Comparison of ENCODE assay signal across 2 cellular contexts in the genomic region with DNA sequence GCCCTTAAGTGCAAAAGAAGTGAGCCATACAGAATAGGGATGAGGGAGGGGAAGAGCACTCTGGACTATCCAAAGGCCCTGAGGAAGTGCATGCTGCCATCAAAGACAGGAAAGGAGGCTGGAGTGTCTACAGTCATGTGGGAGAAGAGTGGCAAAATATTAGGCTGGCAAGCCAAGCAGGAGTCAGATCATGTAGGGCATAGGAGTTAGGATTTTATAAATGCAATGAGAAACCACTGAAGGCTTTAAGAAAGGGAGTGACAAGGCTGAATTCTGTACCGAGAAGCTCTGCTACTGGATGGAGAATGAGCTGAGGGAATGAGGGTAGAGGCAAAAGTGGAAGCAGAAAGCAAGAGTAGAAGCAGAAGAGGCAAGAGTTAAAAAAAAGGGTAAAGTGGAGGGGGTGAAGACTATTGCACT.
A peak's percentile ranks its signal among the peaks of the same experiment; 100 is the strongest.
TF ChIP-seq lines count a peak whose summit lies in the region.

No MANE protein-coding gene starts in this region.

TF ChIP-seq in HepG2, 621 proteins besides CTCF, POLR2A, EP300 and RAD21:
- TF ChIP-seq ZNF263 (CRISPR knock-in tag; IDR thresholded peaks at IDR 0.05) = peak; percentile 88
- TF ChIP-seq STAG1 (CRISPR knock-in tag; IDR thresholded peaks at IDR 0.05) = no peak

TF ChIP-seq in K562, 482 proteins besides CTCF, POLR2A, EP300 and RAD21 (continues in another document):
- TF ChIP-seq, protein P1, sequence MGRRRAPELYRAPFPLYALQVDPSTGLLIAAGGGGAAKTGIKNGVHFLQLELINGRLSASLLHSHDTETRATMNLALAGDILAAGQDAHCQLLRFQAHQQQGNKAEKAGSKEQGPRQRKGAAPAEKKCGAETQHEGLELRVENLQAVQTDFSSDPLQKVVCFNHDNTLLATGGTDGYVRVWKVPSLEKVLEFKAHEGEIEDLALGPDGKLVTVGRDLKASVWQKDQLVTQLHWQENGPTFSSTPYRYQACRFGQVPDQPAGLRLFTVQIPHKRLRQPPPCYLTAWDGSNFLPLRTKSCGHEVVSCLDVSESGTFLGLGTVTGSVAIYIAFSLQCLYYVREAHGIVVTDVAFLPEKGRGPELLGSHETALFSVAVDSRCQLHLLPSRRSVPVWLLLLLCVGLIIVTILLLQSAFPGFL (CRISPR knock-in tag; IDR thresholded peaks at IDR 0.05) = no peak
- TF ChIP-seq, protein P2, sequence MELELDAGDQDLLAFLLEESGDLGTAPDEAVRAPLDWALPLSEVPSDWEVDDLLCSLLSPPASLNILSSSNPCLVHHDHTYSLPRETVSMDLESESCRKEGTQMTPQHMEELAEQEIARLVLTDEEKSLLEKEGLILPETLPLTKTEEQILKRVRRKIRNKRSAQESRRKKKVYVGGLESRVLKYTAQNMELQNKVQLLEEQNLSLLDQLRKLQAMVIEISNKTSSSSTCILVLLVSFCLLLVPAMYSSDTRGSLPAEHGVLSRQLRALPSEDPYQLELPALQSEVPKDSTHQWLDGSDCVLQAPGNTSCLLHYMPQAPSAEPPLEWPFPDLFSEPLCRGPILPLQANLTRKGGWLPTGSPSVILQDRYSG (tag; conservative IDR thresholded peaks at IDR 0.05; ENCODE audit: low read depth) = no peak
- TF ChIP-seq GABPB2 (CRISPR knock-in tag; conservative IDR thresholded peaks at IDR 0.05) (no peak), HEY1 (CRISPR knock-in tag; IDR thresholded peaks at IDR 0.05; ENCODE audit: borderline replicate concordance) (no peak), ZNF197 (CRISPR knock-in tag; IDR thresholded peaks at IDR 0.05; ENCODE audit: low read depth) (no peak), OTX1 (CRISPR knock-in tag; IDR thresholded peaks at IDR 0.05) (peak; percentile 78; the same call in 1 of the 2 replicates), CC2D1A (IDR thresholded peaks at IDR 0.05) (0 out of 2 replicates have a peak, but pooled peaks have one; percentile 28), ILF3 (IDR thresholded peaks at IDR 0.05; ENCODE audit: borderline replicate concordance) (no peak), NFRKB (IDR thresholded peaks at IDR 0.05; ENCODE audit: low read depth) (0 out of 2 replicates have a peak, but pooled peaks have one; percentile 37), NCOA4 (IDR thresholded peaks at IDR 0.05; ENCODE audit: partially characterized antibody) (no peak), HOMEZ (CRISPR knock-in tag; IDR thresholded peaks at IDR 0.05) (no peak), MTA3 (IDR thresholded peaks at IDR 0.05; ENCODE audit: borderline replicate concordance) (no peak), SNIP1 (IDR thresholded peaks at IDR 0.05; ENCODE audit: low read depth) (0 out of 2 replicates have a peak, but pooled peaks have one; percentile 19), ARID1B (IDR thresholded peaks at IDR 0.05) (peak; percentile 7; the same call in 1 of the 2 replicates), HLTF (IDR thresholded peaks at IDR 0.05) (peak; percentile 66; the same call in 1 of the 2 replicates), HDGF (IDR thresholded peaks at IDR 0.05) (peak; percentile 83; the same call in 1 of the 2 replicates), FOXJ2 (tag; IDR thresholded peaks at IDR 0.05) (no peak), POU5F1 (IDR thresholded peaks at IDR 0.05; ENCODE audit: borderline replicate concordance, low read depth, low read length, partially characterized antibody) (no peak), ZNF699 (CRISPR knock-in tag; IDR thresholded peaks at IDR 0.05; ENCODE audit: insufficient replicate concordance) (no peak), PPARD (CRISPR knock-in tag; IDR thresholded peaks at IDR 0.05) (no peak), SMAD4 (CRISPR knock-in tag; conservative IDR thresholded peaks at IDR 0.05) (no peak), ZKSCAN8 (CRISPR knock-in tag; IDR thresholded peaks at IDR 0.05) (no peak), BCL6 (CRISPR knock-in tag; IDR thresholded peaks at IDR 0.05) (no peak), ZNF263 (CRISPR knock-in tag; IDR thresholded peaks at IDR 0.05; ENCODE audit: borderline replicate concordance) (peak; percentile 100), SMARCE1 (IDR thresholded peaks at IDR 0.05) (0 out of 2 replicates have a peak, but pooled peaks have one; percentile 15), FOXA3 (CRISPR knock-in tag; conservative IDR thresholded peaks at IDR 0.05 in 1 of 2, IDR thresholded peaks at IDR 0.05 in 1 of 2) (no peak), ZKSCAN1 (IDR thresholded peaks at IDR 0.05; ENCODE audit: low read depth, low read length) (no peak), CREM (IDR thresholded peaks at IDR 0.05; ENCODE audit: low read depth) (no peak), PHTF2 (CRISPR knock-in tag; IDR thresholded peaks at IDR 0.05) (no peak), NCOA1 (IDR thresholded peaks at IDR 0.05; ENCODE audit: low read depth) (peak; percentile 29; the same call in 1 of the 2 replicates), SMARCC2 (IDR thresholded peaks at IDR 0.05; ENCODE audit: low read depth) (no peak), ZNF79 (CRISPR knock-in tag; IDR thresholded peaks at IDR 0.05; ENCODE audit: low read depth) (no peak), KDM1A (IDR thresholded peaks at IDR 0.05) (0 out of 4 replicates have a peak, but pooled peaks of 1 of the 2 experiments have one; percentile 18), BCOR (IDR thresholded peaks at IDR 0.05) (peak; percentile 58; the same call in 1 of the 2 replicates), RBM39 (optimal IDR thresholded peaks at IDR 0.05; ENCODE audit: low read depth, low read length) (no peak), GATAD2B (IDR thresholded peaks at IDR 0.05; ENCODE audit: borderline replicate concordance) (no peak), ZNF766 (CRISPR knock-in tag; conservative IDR thresholded peaks at IDR 0.05) (0 out of 2 replicates have a peak, but pooled peaks have one; percentile 26), LARP7 (IDR thresholded peaks at IDR 0.05) (peak; percentile 82; the same call in 1 of the 2 replicates), GATAD2A (IDR thresholded peaks at IDR 0.05) (0 out of 2 replicates have a peak, but pooled peaks have one; percentile 15), SMARCA5 (IDR thresholded peaks at IDR 0.05) (peak; percentile 74), ETV5 (CRISPR knock-in tag; IDR thresholded peaks at IDR 0.05; ENCODE audit: low read depth) (no peak), FOSL1 (tag; conservative IDR thresholded peaks at IDR 0.05) (no peak), ZEB2 (IDR thresholded peaks at IDR 0.05) (0 out of 2 replicates have a peak, but pooled peaks have one; percentile 43)
- TF ChIP-seq, protein P3, sequence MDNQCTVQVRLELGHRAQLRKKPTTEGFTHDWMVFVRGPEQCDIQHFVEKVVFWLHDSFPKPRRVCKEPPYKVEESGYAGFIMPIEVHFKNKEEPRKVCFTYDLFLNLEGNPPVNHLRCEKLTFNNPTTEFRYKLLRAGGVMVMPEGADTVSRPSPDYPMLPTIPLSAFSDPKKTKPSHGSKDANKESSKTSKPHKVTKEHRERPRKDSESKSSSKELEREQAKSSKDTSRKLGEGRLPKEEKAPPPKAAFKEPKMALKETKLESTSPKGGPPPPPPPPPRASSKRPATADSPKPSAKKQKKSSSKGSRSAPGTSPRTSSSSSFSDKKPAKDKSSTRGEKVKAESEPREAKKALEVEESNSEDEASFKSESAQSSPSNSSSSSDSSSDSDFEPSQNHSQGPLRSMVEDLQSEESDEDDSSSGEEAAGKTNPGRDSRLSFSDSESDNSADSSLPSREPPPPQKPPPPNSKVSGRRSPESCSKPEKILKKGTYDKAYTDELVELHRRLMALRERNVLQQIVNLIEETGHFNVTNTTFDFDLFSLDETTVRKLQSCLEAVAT (IDR thresholded peaks at IDR 0.05) = peak in 1 of 2 experiments; percentile 66; a peak in 1 of 4 replicates
- TF ChIP-seq, protein P4, sequence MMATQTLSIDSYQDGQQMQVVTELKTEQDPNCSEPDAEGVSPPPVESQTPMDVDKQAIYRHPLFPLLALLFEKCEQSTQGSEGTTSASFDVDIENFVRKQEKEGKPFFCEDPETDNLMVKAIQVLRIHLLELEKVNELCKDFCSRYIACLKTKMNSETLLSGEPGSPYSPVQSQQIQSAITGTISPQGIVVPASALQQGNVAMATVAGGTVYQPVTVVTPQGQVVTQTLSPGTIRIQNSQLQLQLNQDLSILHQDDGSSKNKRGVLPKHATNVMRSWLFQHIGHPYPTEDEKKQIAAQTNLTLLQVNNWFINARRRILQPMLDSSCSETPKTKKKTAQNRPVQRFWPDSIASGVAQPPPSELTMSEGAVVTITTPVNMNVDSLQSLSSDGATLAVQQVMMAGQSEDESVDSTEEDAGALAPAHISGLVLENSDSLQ (IDR thresholded peaks at IDR 0.05) = peak; percentile 33; the same call in 1 of the 2 replicates
- TF ChIP-seq, protein P5, sequence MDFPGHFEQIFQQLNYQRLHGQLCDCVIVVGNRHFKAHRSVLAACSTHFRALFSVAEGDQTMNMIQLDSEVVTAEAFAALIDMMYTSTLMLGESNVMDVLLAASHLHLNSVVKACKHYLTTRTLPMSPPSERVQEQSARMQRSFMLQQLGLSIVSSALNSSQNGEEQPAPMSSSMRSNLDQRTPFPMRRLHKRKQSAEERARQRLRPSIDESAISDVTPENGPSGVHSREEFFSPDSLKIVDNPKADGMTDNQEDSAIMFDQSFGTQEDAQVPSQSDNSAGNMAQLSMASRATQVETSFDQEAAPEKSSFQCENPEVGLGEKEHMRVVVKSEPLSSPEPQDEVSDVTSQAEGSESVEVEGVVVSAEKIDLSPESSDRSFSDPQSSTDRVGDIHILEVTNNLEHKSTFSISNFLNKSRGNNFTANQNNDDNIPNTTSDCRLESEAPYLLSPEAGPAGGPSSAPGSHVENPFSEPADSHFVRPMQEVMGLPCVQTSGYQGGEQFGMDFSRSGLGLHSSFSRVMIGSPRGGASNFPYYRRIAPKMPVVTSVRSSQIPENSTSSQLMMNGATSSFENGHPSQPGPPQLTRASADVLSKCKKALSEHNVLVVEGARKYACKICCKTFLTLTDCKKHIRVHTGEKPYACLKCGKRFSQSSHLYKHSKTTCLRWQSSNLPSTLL (IDR thresholded peaks at IDR 0.05) = 0 out of 2 replicates have a peak, but pooled peaks have one; percentile 24
- TF ChIP-seq, protein P6, sequence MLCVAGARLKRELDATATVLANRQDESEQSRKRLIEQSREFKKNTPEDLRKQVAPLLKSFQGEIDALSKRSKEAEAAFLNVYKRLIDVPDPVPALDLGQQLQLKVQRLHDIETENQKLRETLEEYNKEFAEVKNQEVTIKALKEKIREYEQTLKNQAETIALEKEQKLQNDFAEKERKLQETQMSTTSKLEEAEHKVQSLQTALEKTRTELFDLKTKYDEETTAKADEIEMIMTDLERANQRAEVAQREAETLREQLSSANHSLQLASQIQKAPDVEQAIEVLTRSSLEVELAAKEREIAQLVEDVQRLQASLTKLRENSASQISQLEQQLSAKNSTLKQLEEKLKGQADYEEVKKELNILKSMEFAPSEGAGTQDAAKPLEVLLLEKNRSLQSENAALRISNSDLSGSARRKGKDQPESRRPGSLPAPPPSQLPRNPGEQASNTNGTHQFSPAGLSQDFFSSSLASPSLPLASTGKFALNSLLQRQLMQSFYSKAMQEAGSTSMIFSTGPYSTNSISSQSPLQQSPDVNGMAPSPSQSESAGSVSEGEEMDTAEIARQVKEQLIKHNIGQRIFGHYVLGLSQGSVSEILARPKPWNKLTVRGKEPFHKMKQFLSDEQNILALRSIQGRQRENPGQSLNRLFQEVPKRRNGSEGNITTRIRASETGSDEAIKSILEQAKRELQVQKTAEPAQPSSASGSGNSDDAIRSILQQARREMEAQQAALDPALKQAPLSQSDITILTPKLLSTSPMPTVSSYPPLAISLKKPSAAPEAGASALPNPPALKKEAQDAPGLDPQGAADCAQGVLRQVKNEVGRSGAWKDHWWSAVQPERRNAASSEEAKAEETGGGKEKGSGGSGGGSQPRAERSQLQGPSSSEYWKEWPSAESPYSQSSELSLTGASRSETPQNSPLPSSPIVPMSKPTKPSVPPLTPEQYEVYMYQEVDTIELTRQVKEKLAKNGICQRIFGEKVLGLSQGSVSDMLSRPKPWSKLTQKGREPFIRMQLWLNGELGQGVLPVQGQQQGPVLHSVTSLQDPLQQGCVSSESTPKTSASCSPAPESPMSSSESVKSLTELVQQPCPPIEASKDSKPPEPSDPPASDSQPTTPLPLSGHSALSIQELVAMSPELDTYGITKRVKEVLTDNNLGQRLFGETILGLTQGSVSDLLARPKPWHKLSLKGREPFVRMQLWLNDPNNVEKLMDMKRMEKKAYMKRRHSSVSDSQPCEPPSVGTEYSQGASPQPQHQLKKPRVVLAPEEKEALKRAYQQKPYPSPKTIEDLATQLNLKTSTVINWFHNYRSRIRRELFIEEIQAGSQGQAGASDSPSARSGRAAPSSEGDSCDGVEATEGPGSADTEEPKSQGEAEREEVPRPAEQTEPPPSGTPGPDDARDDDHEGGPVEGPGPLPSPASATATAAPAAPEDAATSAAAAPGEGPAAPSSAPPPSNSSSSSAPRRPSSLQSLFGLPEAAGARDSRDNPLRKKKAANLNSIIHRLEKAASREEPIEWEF (CRISPR knock-in tag; IDR thresholded peaks at IDR 0.05) = no peak
- TF ChIP-seq, protein P7, sequence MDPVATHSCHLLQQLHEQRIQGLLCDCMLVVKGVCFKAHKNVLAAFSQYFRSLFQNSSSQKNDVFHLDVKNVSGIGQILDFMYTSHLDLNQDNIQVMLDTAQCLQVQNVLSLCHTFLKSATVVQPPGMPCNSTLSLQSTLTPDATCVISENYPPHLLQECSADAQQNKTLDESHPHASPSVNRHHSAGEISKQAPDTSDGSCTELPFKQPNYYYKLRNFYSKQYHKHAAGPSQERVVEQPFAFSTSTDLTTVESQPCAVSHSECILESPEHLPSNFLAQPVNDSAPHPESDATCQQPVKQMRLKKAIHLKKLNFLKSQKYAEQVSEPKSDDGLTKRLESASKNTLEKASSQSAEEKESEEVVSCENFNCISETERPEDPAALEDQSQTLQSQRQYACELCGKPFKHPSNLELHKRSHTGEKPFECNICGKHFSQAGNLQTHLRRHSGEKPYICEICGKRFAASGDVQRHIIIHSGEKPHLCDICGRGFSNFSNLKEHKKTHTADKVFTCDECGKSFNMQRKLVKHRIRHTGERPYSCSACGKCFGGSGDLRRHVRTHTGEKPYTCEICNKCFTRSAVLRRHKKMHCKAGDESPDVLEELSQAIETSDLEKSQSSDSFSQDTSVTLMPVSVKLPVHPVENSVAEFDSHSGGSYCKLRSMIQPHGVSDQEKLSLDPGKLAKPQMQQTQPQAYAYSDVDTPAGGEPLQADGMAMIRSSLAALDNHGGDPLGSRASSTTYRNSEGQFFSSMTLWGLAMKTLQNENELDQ (CRISPR knock-in tag; IDR thresholded peaks at IDR 0.05; ENCODE audit: borderline replicate concordance) = no peak
